Comparison of ENCODE assay signal across 1 cellular context in the genomic region with DNA sequence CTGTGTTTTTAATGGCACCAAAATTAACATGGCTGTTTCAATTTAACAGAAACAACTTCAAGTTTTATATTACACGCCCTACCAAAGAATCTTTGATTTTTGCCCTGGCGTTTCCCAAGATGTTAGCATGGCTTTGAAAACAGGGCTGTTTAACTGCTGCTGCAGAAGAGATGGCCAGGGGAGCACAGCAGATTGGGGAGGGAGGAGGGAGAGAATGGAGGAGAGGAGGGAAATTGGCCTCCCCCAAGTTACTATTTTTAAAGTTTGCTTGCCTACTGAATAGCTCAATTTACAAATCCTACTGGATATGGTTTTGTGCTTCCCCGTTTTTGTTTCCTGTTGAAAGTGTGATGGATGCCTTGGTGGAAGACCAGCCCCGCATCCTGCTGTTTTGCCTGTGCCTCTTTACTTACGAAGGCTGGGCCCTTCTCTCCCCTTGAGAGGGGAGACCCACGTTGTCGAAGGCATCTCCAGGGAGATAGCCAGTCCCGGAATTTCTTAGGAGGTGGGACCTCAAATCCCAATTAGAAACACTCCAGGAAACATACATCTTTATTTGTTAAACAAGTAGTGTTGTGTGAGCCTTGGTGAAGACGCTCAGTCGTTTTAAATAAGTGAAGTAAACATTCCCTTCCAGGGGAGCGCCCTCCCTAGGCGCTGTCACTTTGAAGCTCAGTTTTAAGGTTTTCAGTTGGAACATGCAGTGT.
TF ChIP-seq lines count a peak whose summit lies in the region.

No MANE protein-coding gene starts in this region.

TF ChIP-seq in HepG2, 621 proteins besides CTCF, POLR2A, EP300 and RAD21 (continued from another document):
- TF ChIP-seq, protein P1, sequence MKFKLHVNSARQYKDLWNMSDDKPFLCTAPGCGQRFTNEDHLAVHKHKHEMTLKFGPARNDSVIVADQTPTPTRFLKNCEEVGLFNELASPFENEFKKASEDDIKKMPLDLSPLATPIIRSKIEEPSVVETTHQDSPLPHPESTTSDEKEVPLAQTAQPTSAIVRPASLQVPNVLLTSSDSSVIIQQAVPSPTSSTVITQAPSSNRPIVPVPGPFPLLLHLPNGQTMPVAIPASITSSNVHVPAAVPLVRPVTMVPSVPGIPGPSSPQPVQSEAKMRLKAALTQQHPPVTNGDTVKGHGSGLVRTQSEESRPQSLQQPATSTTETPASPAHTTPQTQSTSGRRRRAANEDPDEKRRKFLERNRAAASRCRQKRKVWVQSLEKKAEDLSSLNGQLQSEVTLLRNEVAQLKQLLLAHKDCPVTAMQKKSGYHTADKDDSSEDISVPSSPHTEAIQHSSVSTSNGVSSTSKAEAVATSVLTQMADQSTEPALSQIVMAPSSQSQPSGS (CRISPR knock-in tag; IDR thresholded peaks at IDR 0.05) = no peak
- no peak for TF ChIP-seq ZNF557 (CRISPR knock-in tag; IDR thresholded peaks at IDR 0.05)
